In the genomic region with DNA sequence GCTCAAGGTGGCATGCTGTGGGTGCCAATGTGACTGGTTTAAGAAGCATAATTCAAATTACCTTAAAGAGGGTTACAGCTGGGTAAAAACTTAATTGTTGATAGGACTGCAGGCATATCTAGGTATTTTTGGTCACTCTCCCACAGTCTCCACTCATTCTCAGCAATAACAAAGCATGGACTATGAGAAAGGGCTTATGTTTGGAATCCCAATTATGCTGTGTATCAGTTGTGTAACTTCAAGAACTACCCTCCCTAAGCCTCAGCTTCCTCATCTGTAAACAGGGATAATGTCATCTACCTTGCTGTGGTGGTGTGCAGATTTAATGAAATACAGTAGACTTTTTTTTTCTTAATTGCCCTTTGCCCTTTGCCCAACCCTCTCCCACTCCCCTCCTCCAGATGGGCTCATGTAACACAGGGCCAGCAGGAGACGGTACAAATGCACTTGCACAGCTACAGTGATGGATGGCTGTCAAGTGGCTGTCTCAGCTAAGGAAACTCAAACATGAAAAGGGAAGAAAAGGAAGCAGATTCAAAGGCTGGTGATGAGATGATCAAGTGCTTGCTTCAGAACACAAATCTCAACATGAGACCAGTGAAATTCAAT, we compare ENCODE assay signal across 20 cellular contexts. TPM values are rescaled to one million over a fixed set of nuclear protein-coding genes. Genes with fewer than 3 reads are reported as not detected.
DNase-seq lines count a peak whose midpoint lies in the region; ATAC-seq and TF ChIP-seq lines count a peak whose summit lies in the region.
"Had no signal": no experiment of that assay in that cellular context is flagged by ENCODE, and none has a peak within 500 bp of the region (broad histone marks: within the 10 kb centered on the region; RNA-seq: fewer than 3 reads in every experiment).

No MANE protein-coding gene starts in this region.

- H3K56ac ChIP-seq in IMR-90 (ENCODE audit: extremely low read depth, insufficient read depth, low read length), result no peak overlapping the region

- TF ChIP-seq RAD21 in IMR-90 (IDR thresholded peaks at IDR 0.05; ENCODE audit: low read length) (no peak), neural cell (conservative IDR thresholded peaks at IDR 0.05) (no peak)

- peaks cover 23% of the 10 kb centered on the region for H3K4me1 ChIP-seq in IMR-90 (ENCODE audit: control insufficient read depth, insufficient read depth, low read length)

- H4K20me1 ChIP-seq in IMR-90 (ENCODE audit: insufficient read depth, low read length), result no peaks in the 10 kb centered on the region
- H4K20me1 ChIP-seq in neural cell (ENCODE audit: insufficient read depth), result no peaks in the 10 kb centered on the region

- intact Hi-C loops in IMR-90 (cut with micrococcal nuclease), result no loop called here

- no peak overlapping the region for H2AK5ac ChIP-seq in IMR-90 (ENCODE audit: low read depth, low read length)

- no TSS peak for BruUV-seq in IMR-90 (replicated peaks; lab: Mats Ljungman, UMichigan)

- no peak overlapping the region for H3K4me2 ChIP-seq in IMR-90 (ENCODE audit: low read depth, low read length)
- peak overlapping the region; percentile 36 for H3K4me2 ChIP-seq in neural cell (ENCODE audit: low read length)
- H3K4me2 ChIP-seq: SK-N-SH had no signal

- in situ Hi-C loops in IMR-90 (cut with MboI; ENCODE audit: low sequenced_read_pairs), result no loop called here

- TF ChIP-seq CTCF in IMR-90 (conservative IDR thresholded peaks at IDR 0.05; ENCODE audit: low read depth, low read length) (no peak), WERI-Rb-1 (IDR thresholded peaks at IDR 0.05; ENCODE audit: low read depth, low read length) (no peak), neural cell (IDR thresholded peaks at IDR 0.05; ENCODE audit: poor library complexity, severe bottlenecking) (peak; percentile 14)

- ATAC-seq in IMR-90 (ENCODE audit: low read depth) (no peak), GM21717 (IDR thresholded peaks at IDR 0.05; ENCODE audit: unreplicated experiment) (no peak)
- ATAC-seq: PC-3 had no signal

- H3K27me3 ChIP-seq in IMR-90 (ENCODE audit: control insufficient read depth, insufficient read depth, low read length) (no peaks in the 10 kb centered on the region), WERI-Rb-1 (ENCODE audit: insufficient read depth, low read depth, severe bottlenecking) (no peaks in the 10 kb centered on the region), neural cell (ENCODE audit: insufficient read depth, low read depth, low read length) (no peaks in the 10 kb centered on the region)

- 0 out of 2 replicates have a peak overlapping the region, but pooled peaks have one; percentile 14 for H3K18ac ChIP-seq in IMR-90 (ENCODE audit: low read depth, low read length)

- no CpG with 5 or more reads among the region's 1 CpG for WGBS in IMR-90 (ENCODE audit: extremely low coverage in 2 of 2, insufficient read length in 1 of 2), 2 experiments

- no peak overlapping the region for H2BK120ac ChIP-seq in IMR-90 (ENCODE audit: low read depth, low read length)

- H3K27me3 Mint-ChIP-seq in activated T-cell treated with anti-CD3 and anti-CD28 coated beads, Interleukin-2, amount 50 U/mL, for 24 hours, result peaks cover 45% of the 10 kb centered on the region

- no peak for TF ChIP-seq POLR2A in IMR-90 (IDR thresholded peaks at IDR 0.05; ENCODE audit: low read depth, low read length)

- no peak overlapping the region for H2BK5ac ChIP-seq in IMR-90 (ENCODE audit: low read depth, low read length, poor library complexity, severe bottlenecking)

- H4K8ac ChIP-seq in IMR-90 (ENCODE audit: low read depth in 2 of 2, low read length in 2 of 2), result no peak overlapping the region

- H3K79me2 ChIP-seq in neural cell (replicated peaks; ENCODE audit: insufficient read depth, low read length), result peaks cover 90% of the 10 kb centered on the region

- H3K27ac ChIP-seq in IMR-90 (ENCODE audit: insufficient read depth, low read length), result no peak overlapping the region
- H3K27ac ChIP-seq in WERI-Rb-1, result peak overlapping the region; percentile 22
- H3K27ac ChIP-seq in neural cell (ENCODE audit: low read length), result peak overlapping the region; percentile 76

- H3F3A ChIP-seq in neural cell (ENCODE audit: insufficient read depth, low read length, poor library complexity, severe bottlenecking), result peaks cover 3% of the 10 kb centered on the region

- no peak overlapping the region for H3K4me3 Mint-ChIP-seq in activated T-cell treated with anti-CD3 and anti-CD28 coated beads, Interleukin-2, amount 50 U/mL, for 24 hours
- H3K4me3 Mint-ChIP-seq: CD4-positive, alpha-beta T cell had no signal

- peaks cover 17% of the 10 kb centered on the region for H3K9me1 ChIP-seq in IMR-90 (ENCODE audit: insufficient read depth, low read length)

- H3K36me3 ChIP-seq in IMR-90 (ENCODE audit: control insufficient read depth, insufficient read depth, low read length) (no peaks in the 10 kb centered on the region), WERI-Rb-1 (no peaks in the 10 kb centered on the region), neural cell (ENCODE audit: insufficient read depth, low read length) (no peaks in the 10 kb centered on the region)

- H4K5ac ChIP-seq in IMR-90 (ENCODE audit: low read depth, low read length), result no peak overlapping the region

- H3K4me1 Mint-ChIP-seq in activated T-cell treated with anti-CD3 and anti-CD28 coated beads, Interleukin-2, amount 50 U/mL, for 24 hours (ENCODE audit: low read depth), result no peaks in the 10 kb centered on the region

- H3K9me3 ChIP-seq in IMR-90 (ENCODE audit: control insufficient read depth, insufficient read depth, low read length) (no peaks in the 10 kb centered on the region), WERI-Rb-1 (ENCODE audit: severe bottlenecking) (no peaks in the 10 kb centered on the region), neural cell (ENCODE audit: low read length) (no peaks in the 10 kb centered on the region)
- H3K9me3 ChIP-seq: SK-N-SH had no signal

- dilution Hi-C loops in IMR-90 (cut with HindIII; ENCODE audit: low sequenced_read_pairs, unreplicated experiment), result no loop called here

- no peak overlapping the region for H3K27ac Mint-ChIP-seq in activated T-cell treated with anti-CD3 and anti-CD28 coated beads, Interleukin-2, amount 50 U/mL, for 24 hours
- H3K27ac Mint-ChIP-seq: CD4-positive, alpha-beta T cell had no signal

- H4K91ac ChIP-seq in IMR-90 (ENCODE audit: insufficient read depth, low read depth, low read length), result no peak overlapping the region

- peak in 2 of 3 experiments; percentile 68 to 69 for DNase-seq in NCI-H1417 (lab: John Stamatoyannopoulos, UW)
- DNase-seq in NCI-H1417 treated with DMSO at 0.1 percent for 48 hours (lab: John Stamatoyannopoulos, UW), result no peak
- peak; percentile 24 for DNase-seq in IMR-90
- no peak for DNase-seq in WERI-Rb-1
- DNase-seq in D341Med (ENCODE audit: low spot score), result no peak
- no peak for DNase-seq in activated T-cell treated with anti-CD3 and anti-CD28 coated beads, Interleukin-2, amount 50 U/mL, for 24 hours
- DNase-seq: 8988T; CD4-positive, alpha-beta T cell; H7; KBM-7; NCI-H1105 treated with DMSO at 0.1 percent for 48 hours; NCI-H187 treated with DMSO at 0.1 percent for 48 hours; NCI-H510A; NCI-H774; PC-3; RPMI8226; SHP77 treated with DMSO at 0.1 percent for 48 hours; SK-N-SH had no signal

- peaks cover 0 to 11% of the 10 kb centered on the region in 2 experiments; a peak in 2 of 4 replicates for H3K79me1 ChIP-seq in IMR-90 (ENCODE audit: low read depth in 1 of 2, low read length in 2 of 2)

- H3K4ac ChIP-seq in IMR-90 (ENCODE audit: low read depth, low read length), result no peak overlapping the region

- CTCF ChIA-PET in IMR-90 (lab: Yijun Ruan, JAX), result no interaction called here

- no peak overlapping the region for H2BK15ac ChIP-seq in IMR-90 (ENCODE audit: low read depth, low read length)

- H3K4me3 ChIP-seq in IMR-90 (ENCODE audit: insufficient read depth, low read depth, low read length) (no peak overlapping the region), WERI-Rb-1 (ENCODE audit: low read depth, low read length) (no peak overlapping the region), neural cell (ENCODE audit: low read length) (peak overlapping the region; percentile 46)

- no peaks in the 10 kb centered on the region for H3K36me3 Mint-ChIP-seq in activated T-cell treated with anti-CD3 and anti-CD28 coated beads, Interleukin-2, amount 50 U/mL, for 24 hours (ENCODE audit: low read depth)

- H3K9me3 Mint-ChIP-seq in activated T-cell treated with anti-CD3 and anti-CD28 coated beads, Interleukin-2, amount 50 U/mL, for 24 hours, result no peaks in the 10 kb centered on the region
- H3K9me3 Mint-ChIP-seq: CD4-positive, alpha-beta T cell had no signal

- H2AFZ ChIP-seq in IMR-90 (replicated peaks; ENCODE audit: low read length, poor library complexity) (no peak overlapping the region), neural cell (ENCODE audit: low read depth, low read length) (no peak overlapping the region)

- H3K14ac ChIP-seq in IMR-90 (replicated peaks; ENCODE audit: low read depth, low read length), result no peak overlapping the region

- no peak overlapping the region for H2BK20ac ChIP-seq in IMR-90 (ENCODE audit: low read depth, low read length)

- no peak overlapping the region for H2AK9ac ChIP-seq in IMR-90 (replicated peaks; ENCODE audit: low read depth, low read length, poor library complexity)

- peak overlapping the region; percentile 36; the same call in 1 of the 2 replicates for H3K23ac ChIP-seq in IMR-90 (ENCODE audit: low read depth, low read length)

- TF ChIP-seq EP300 in neural cell (conservative IDR thresholded peaks at IDR 0.05; ENCODE audit: poor library complexity, severe bottlenecking), result peak; percentile 87

- no peaks in the 10 kb centered on the region for H3K9me2 ChIP-seq in neural cell (ENCODE audit: insufficient read depth, low read length)
- H3K9me2 ChIP-seq: SK-N-SH had no signal

- H3K9ac ChIP-seq in IMR-90 (ENCODE audit: low read depth, low read length), result no peak overlapping the region
- H3K9ac ChIP-seq in neural cell (ENCODE audit: low read length), result peak overlapping the region; percentile 46
- H3K9ac ChIP-seq: SK-N-SH had no signal

- POLR2A ChIA-PET in IMR-90 (lab: Charles Lee; ENCODE audit: unreplicated experiment), result no interaction called here

TF ChIP-seq in IMR-90, 13 proteins besides CTCF, POLR2A, EP300 and RAD21 (continues in another document):
- TF ChIP-seq RCOR1 (IDR thresholded peaks at IDR 0.05; ENCODE audit: insufficient replicate concordance, low read length) (no peak), MXI1 (IDR thresholded peaks at IDR 0.05; ENCODE audit: borderline replicate concordance, low read depth, low read length) (no peak), BHLHE40 (IDR thresholded peaks at IDR 0.05; ENCODE audit: low read depth, low read length) (no peak)

TF ChIP-seq in neural cell, 6 proteins besides CTCF, POLR2A, EP300 and RAD21 (continues in another document):
- TF ChIP-seq TAF1 (IDR thresholded peaks at IDR 0.05; ENCODE audit: low read depth) (no peak), MXI1 (conservative IDR thresholded peaks at IDR 0.05; ENCODE audit: poor library complexity, severe bottlenecking) (no peak), SMC3 (conservative IDR thresholded peaks at IDR 0.05; ENCODE audit: poor library complexity) (no peak), POLR2AphosphoS5 (IDR thresholded peaks at IDR 0.05) (peak; percentile 63)

RNA-seq across cellular contexts. Expression of a gene that starts 37.6 kb away (rescaled TPM):
- 2.5 and 3.0 TPM in 2 replicates for total RNA-seq in IMR-90 (2012; rRNA removed)
- polyA plus RNA-seq in IMR-90 (2012; rRNA removed) (3.1 and 3.4 TPM in 2 replicates), neural cell (178 and 200 TPM in 2 replicates)
- 1.6 and 1.9 TPM in 2 replicates for polyA plus RNA-seq in IMR-90 (2012; cell fraction: cytosol; rRNA removed)
- polyA plus RNA-seq in IMR-90 (2012; cell fraction: nucleus; rRNA removed; ENCODE audit: low replicate concordance), result 6.3 and 12.8 TPM in 2 replicates
- polyA minus RNA-seq in neural cell, result 238 and 260 TPM in 2 replicates
- total RNA-seq: CD4-positive, alpha-beta T cell had no signal

Comparison
In these comparisons a context has a peak if more than half of its experiments do, and no peak if none do; other contexts are left out.
1. DNase-seq: peak in NCI-H1417 (2 of 3) and IMR-90 (single experiment); none in NCI-H1417 treated with DMSO at 0.1 percent for 48 hours (single experiment), WERI-Rb-1 (single experiment), D341Med (single experiment) and activated T-cell treated with anti-CD3 and anti-CD28 coated beads, Interleukin-2, amount 50 U/mL, for 24 hours (single experiment).
2. RNA of a gene that starts 37.6 kb away (polyA plus RNA-seq): 178 to 200 TPM in neural cell; 1.6 to 12.8 TPM in IMR-90; every median in the first group is over 10 times any median in the second.